1 cellular context compared by ENCODE assay signal in the genomic region with DNA sequence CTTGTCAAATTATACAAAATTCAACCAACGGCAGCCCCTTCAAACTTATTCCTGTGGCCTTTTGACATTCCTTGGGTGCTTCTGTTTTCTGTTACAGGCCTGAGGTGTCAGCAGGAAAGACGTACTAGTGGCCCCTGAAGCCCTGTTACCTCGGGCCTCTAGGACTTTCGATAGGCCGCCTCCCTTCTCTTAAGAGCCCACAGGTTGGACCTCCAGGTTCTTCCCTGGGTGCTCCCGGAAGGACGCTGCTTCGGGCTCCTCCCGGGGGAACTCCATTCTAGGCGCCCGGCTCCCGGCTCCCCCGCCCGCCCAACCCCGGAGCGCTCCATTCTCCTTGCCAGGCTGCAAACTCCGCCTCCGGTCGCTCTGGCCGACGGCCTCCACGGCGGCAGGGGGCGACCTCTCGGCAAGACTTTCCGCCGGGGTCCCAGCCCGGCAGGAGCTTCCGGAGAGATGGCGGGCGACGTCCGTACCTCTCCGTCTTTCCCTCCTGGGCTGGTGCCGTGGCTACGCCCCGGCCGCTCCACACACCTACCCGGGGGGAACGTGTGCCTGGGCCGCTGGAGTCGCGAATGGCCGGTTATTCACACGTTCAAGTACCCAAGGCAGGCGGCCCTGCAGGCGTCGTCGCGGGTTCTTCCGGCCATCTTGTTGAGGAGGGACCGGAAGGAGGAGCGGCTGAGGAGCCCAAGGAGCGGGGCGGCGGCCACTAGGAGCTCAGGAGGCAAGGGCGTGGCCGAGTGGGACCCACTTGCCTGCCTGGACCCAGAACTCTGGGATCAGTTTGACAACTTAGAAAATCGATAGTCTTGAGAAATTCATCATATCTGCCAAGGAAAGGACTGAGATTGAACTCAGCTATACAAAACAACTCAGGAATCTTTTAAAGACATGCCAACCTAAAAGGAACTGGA.
TF ChIP-seq lines count a peak whose summit lies in the region.

No MANE protein-coding gene starts in this region.

TF ChIP-seq in K562, 482 proteins besides CTCF, POLR2A, EP300 and RAD21 (continued from another document and continues in another):
- TF ChIP-seq SRSF1 (IDR thresholded peaks at IDR 0.05; ENCODE audit: low read depth, low read length) (peak; percentile 93), FUS (optimal IDR thresholded peaks at IDR 0.05; ENCODE audit: low read depth, low read length) (no peak), SIN3A (IDR thresholded peaks at IDR 0.05; ENCODE audit: borderline replicate concordance in 2 of 2, control insufficient read depth in 1 of 2, low read depth in 2 of 2, low read length in 2 of 2) (no peak; a peak in 1 of 4 replicates), ZKSCAN8 (CRISPR knock-in tag; IDR thresholded peaks at IDR 0.05) (peak; percentile 74), RUNX1 (IDR thresholded peaks at IDR 0.05; ENCODE audit: low read depth) (no peak), SUPT5H (IDR thresholded peaks at IDR 0.05) (peak; percentile 88), SMARCE1 (IDR thresholded peaks at IDR 0.05) (no peak), L3MBTL2 (IDR thresholded peaks at IDR 0.05) (peak; percentile 98), ZNF445 (CRISPR knock-in tag; IDR thresholded peaks at IDR 0.05; ENCODE audit: low read depth) (no peak), ELF2 (CRISPR knock-in tag; IDR thresholded peaks at IDR 0.05) (peak; percentile 86), SOX6 (IDR thresholded peaks at IDR 0.05) (peak; percentile 80), KLF10 (CRISPR knock-in tag; IDR thresholded peaks at IDR 0.05) (no peak), NFIX (CRISPR knock-in tag; IDR thresholded peaks at IDR 0.05; ENCODE audit: low read depth) (no peak), ARNT (IDR thresholded peaks at IDR 0.05) (no peak), DPF2 (IDR thresholded peaks at IDR 0.05) (no peak), NEUROD1 (IDR thresholded peaks at IDR 0.05; ENCODE audit: borderline replicate concordance, low read depth, low read length, partially characterized antibody) (peak; percentile 69), ZNF239 (CRISPR knock-in tag; IDR thresholded peaks at IDR 0.05) (peak; percentile 10; the same call in 1 of the 2 replicates), ZNF785 (CRISPR knock-in tag; IDR thresholded peaks at IDR 0.05) (no peak), JUND (IDR thresholded peaks at IDR 0.05; ENCODE audit: borderline replicate concordance, low read depth, low read length) (peak; percentile 40; the same call in 1 of the 2 replicates), JUND (tag; IDR thresholded peaks at IDR 0.05; ENCODE audit: borderline replicate concordance, low read depth, low read length) (no peak; the same call in 2 of the 3 replicates), ZNF695 (CRISPR knock-in tag; IDR thresholded peaks at IDR 0.05) (0 out of 2 replicates have a peak, but pooled peaks have one; percentile 44), MTF1 (CRISPR knock-in tag; IDR thresholded peaks at IDR 0.05; ENCODE audit: borderline replicate concordance) (no peak), ZNF408 (CRISPR knock-in tag; IDR thresholded peaks at IDR 0.05; ENCODE audit: low read depth) (no peak), ZNF212 (CRISPR knock-in tag; IDR thresholded peaks at IDR 0.05) (no peak), GABPB1 (CRISPR knock-in tag; IDR thresholded peaks at IDR 0.05) (peak; percentile 94), SP1 (CRISPR knock-in tag; IDR thresholded peaks at IDR 0.05) (peak; percentile 75), RBFOX2 (IDR thresholded peaks at IDR 0.05; ENCODE audit: low read depth, low read length) (peak; percentile 97), ZNF143 (CRISPR knock-in tag; IDR thresholded peaks at IDR 0.05) (no peak), ZNF586 (CRISPR knock-in tag; conservative IDR thresholded peaks at IDR 0.05) (no peak), HCFC1 (IDR thresholded peaks at IDR 0.05; ENCODE audit: low read depth, low read length) (peak; percentile 79), BRD4 (IDR thresholded peaks at IDR 0.05) (peak; percentile 91), SIX5 (IDR thresholded peaks at IDR 0.05; ENCODE audit: borderline replicate concordance in 1 of 2, insufficient read depth in 1 of 2, low read depth in 1 of 2, low read length in 2 of 2) (peak in 1 of 2 experiments; percentile 17; a peak in 1 of 4 replicates)
- TF ChIP-seq, protein P1, sequence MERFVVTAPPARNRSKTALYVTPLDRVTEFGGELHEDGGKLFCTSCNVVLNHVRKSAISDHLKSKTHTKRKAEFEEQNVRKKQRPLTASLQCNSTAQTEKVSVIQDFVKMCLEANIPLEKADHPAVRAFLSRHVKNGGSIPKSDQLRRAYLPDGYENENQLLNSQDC (CRISPR knock-in tag; IDR thresholded peaks at IDR 0.05), result no peak
- TF ChIP-seq, protein P2, sequence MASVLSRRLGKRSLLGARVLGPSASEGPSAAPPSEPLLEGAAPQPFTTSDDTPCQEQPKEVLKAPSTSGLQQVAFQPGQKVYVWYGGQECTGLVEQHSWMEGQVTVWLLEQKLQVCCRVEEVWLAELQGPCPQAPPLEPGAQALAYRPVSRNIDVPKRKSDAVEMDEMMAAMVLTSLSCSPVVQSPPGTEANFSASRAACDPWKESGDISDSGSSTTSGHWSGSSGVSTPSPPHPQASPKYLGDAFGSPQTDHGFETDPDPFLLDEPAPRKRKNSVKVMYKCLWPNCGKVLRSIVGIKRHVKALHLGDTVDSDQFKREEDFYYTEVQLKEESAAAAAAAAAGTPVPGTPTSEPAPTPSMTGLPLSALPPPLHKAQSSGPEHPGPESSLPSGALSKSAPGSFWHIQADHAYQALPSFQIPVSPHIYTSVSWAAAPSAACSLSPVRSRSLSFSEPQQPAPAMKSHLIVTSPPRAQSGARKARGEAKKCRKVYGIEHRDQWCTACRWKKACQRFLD (CRISPR knock-in tag; IDR thresholded peaks at IDR 0.05), result peak; percentile 65
- TF ChIP-seq, protein P3, sequence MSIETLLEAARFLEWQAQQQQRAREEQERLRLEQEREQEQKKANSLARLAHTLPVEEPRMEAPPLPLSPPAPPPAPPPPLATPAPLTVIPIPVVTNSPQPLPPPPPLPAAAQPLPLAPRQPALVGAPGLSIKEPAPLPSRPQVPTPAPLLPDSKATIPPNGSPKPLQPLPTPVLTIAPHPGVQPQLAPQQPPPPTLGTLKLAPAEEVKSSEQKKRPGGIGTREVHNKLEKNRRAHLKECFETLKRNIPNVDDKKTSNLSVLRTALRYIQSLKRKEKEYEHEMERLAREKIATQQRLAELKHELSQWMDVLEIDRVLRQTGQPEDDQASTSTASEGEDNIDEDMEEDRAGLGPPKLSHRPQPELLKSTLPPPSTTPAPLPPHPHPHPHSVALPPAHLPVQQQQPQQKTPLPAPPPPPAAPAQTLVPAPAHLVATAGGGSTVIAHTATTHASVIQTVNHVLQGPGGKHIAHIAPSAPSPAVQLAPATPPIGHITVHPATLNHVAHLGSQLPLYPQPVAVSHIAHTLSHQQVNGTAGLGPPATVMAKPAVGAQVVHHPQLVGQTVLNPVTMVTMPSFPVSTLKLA (conservative IDR thresholded peaks at IDR 0.05), result peak; percentile 50 to 80; a peak in 3 of 4 replicates
- TF ChIP-seq, protein P4, sequence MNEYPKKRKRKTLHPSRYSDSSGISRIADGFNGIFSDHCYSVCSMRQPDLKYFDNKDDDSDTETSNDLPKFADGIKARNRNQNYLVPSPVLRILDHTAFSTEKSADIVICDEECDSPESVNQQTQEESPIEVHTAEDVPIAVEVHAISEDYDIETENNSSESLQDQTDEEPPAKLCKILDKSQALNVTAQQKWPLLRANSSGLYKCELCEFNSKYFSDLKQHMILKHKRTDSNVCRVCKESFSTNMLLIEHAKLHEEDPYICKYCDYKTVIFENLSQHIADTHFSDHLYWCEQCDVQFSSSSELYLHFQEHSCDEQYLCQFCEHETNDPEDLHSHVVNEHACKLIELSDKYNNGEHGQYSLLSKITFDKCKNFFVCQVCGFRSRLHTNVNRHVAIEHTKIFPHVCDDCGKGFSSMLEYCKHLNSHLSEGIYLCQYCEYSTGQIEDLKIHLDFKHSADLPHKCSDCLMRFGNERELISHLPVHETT (CRISPR knock-in tag; conservative IDR thresholded peaks at IDR 0.05 in 1 of 2, IDR thresholded peaks at IDR 0.05 in 1 of 2), result no peak
- TF ChIP-seq, protein P5, sequence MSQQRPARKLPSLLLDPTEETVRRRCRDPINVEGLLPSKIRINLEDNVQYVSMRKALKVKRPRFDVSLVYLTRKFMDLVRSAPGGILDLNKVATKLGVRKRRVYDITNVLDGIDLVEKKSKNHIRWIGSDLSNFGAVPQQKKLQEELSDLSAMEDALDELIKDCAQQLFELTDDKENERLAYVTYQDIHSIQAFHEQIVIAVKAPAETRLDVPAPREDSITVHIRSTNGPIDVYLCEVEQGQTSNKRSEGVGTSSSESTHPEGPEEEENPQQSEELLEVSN (IDR thresholded peaks at IDR 0.05; ENCODE audit: borderline replicate concordance in 1 of 2, extremely low read depth in 1 of 2, insufficient read depth in 1 of 2, insufficient read length in 1 of 2, low read depth in 1 of 2, low read length in 1 of 2, poor library complexity in 1 of 2, severe bottlenecking in 1 of 2), result peak; percentile 78 to 84
- TF ChIP-seq, protein P6, sequence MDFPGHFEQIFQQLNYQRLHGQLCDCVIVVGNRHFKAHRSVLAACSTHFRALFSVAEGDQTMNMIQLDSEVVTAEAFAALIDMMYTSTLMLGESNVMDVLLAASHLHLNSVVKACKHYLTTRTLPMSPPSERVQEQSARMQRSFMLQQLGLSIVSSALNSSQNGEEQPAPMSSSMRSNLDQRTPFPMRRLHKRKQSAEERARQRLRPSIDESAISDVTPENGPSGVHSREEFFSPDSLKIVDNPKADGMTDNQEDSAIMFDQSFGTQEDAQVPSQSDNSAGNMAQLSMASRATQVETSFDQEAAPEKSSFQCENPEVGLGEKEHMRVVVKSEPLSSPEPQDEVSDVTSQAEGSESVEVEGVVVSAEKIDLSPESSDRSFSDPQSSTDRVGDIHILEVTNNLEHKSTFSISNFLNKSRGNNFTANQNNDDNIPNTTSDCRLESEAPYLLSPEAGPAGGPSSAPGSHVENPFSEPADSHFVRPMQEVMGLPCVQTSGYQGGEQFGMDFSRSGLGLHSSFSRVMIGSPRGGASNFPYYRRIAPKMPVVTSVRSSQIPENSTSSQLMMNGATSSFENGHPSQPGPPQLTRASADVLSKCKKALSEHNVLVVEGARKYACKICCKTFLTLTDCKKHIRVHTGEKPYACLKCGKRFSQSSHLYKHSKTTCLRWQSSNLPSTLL (IDR thresholded peaks at IDR 0.05), result no peak
- TF ChIP-seq, protein P7, sequence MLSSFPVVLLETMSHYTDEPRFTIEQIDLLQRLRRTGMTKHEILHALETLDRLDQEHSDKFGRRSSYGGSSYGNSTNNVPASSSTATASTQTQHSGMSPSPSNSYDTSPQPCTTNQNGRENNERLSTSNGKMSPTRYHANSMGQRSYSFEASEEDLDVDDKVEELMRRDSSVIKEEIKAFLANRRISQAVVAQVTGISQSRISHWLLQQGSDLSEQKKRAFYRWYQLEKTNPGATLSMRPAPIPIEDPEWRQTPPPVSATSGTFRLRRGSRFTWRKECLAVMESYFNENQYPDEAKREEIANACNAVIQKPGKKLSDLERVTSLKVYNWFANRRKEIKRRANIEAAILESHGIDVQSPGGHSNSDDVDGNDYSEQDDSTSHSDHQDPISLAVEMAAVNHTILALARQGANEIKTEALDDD (IDR thresholded peaks at IDR 0.05), result no peak
- TF ChIP-seq, protein P8, sequence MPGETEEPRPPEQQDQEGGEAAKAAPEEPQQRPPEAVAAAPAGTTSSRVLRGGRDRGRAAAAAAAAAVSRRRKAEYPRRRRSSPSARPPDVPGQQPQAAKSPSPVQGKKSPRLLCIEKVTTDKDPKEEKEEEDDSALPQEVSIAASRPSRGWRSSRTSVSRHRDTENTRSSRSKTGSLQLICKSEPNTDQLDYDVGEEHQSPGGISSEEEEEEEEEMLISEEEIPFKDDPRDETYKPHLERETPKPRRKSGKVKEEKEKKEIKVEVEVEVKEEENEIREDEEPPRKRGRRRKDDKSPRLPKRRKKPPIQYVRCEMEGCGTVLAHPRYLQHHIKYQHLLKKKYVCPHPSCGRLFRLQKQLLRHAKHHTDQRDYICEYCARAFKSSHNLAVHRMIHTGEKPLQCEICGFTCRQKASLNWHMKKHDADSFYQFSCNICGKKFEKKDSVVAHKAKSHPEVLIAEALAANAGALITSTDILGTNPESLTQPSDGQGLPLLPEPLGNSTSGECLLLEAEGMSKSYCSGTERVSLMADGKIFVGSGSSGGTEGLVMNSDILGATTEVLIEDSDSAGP (CRISPR knock-in tag; IDR thresholded peaks at IDR 0.05), result no peak
